In the genomic region with DNA sequence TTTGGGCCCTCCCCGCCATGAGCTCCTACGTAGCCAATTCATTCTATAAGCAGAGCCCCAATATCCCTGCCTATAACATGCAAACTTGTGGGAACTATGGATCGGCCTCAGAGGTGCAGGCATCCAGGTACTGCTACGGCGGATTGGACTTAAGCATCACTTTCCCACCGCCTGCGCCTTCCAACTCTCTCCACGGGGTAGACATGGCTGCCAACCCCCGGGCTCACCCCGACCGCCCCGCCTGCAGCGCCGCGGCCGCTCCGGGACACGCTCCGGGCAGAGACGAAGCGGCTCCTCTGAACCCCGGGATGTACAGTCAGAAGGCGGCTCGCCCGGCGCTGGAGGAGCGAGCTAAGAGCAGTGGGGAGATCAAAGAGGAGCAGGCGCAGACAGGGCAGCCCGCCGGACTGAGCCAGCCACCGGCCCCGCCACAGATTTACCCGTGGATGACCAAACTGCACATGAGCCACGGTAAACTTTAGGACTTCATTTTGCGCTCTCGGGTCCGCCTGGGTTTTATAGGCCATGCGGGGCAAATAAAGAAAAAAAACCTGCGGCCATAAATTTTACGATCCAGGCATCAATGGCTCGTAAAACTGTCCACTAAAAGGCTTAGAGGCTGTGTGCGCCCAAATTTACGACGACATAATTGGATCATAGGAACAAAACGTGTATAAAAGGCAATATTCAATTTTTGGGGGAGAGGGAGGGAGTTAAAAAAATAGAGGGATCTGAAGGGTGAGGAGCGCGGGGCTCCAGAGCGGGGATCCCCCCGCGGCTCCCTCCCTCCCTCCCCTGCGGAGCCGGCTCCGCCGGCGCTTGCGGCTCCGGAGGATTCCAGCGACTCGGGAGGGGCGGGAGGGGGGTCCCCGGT, we compare ENCODE assay signal across 8 cellular contexts. TPM values are rescaled to one million over a fixed set of nuclear protein-coding genes. Genes with fewer than 3 reads are reported as not detected.
A peak's percentile ranks its signal among the peaks of the same experiment; 100 is the strongest.
DNase-seq lines count a peak whose midpoint lies in the region; ATAC-seq and TF ChIP-seq lines count a peak whose summit lies in the region.

No MANE protein-coding gene starts in this region.

- no peak overlapping the region for H3K9ac ChIP-seq in SK-N-MC (ENCODE audit: insufficient read length)
- peak overlapping the region in 4 of 5 donors; percentile 11 to 69 (median 39) for H3K9ac ChIP-seq in subcutaneous abdominal adipose tissue (ENCODE audit: low read length in 5 of 5)

- no peak for TF ChIP-seq CTCF in left ventricle myocardium inferior (IDR thresholded peaks at IDR 0.05; ENCODE audit: borderline replicate concordance)

- peaks cover 83% of the 10 kb centered on the region for H3K27me3 Mint-ChIP-seq in activated CD4-positive, alpha-beta T cell treated with anti-CD3 and anti-CD28 coated beads, Interleukin-2, amount 10 ng/mL, durations not matched to agents 24 days and 14 days

- no peak for ATAC-seq in HG02678 (IDR thresholded peaks at IDR 0.05; ENCODE audit: unreplicated experiment)
- ATAC-seq in HG03025 (IDR thresholded peaks at IDR 0.05; ENCODE audit: low FRiP score, unreplicated experiment) = no peak
- no peak for ATAC-seq in HG03196 (IDR thresholded peaks at IDR 0.05; ENCODE audit: unreplicated experiment)

- peaks cover 100% of the 10 kb centered on the region for H3K27me3 ChIP-seq in left ventricle myocardium inferior (ENCODE audit: low read depth)
- peaks cover 0 to 51% (median 17%) of the 10 kb centered on the region in 5 donors for H3K27me3 ChIP-seq in subcutaneous abdominal adipose tissue (ENCODE audit: control insufficient read depth in 5 of 5, insufficient read depth in 4 of 5, low read length in 5 of 5)

- H3K4me3 ChIP-seq in SK-N-MC = peak overlapping the region; percentile 78
- peak overlapping the region; percentile 50 for H3K4me3 ChIP-seq in left ventricle myocardium inferior
- peak overlapping the region; percentile 47 to 74 (median 66) for H3K4me3 ChIP-seq in subcutaneous abdominal adipose tissue (ENCODE audit: low read depth in 1 of 5, low read length in 5 of 5)

- H3K4me1 Mint-ChIP-seq in activated CD4-positive, alpha-beta T cell treated with anti-CD3 and anti-CD28 coated beads, Interleukin-2, amount 10 ng/mL, durations not matched to agents 24 days and 14 days = peaks cover 19% of the 10 kb centered on the region

- H3K4me1 ChIP-seq in left ventricle myocardium inferior = peaks cover 37% of the 10 kb centered on the region
- H3K4me1 ChIP-seq in subcutaneous abdominal adipose tissue (ENCODE audit: control insufficient read depth in 5 of 5, insufficient read depth in 5 of 5, low read length in 5 of 5) = peaks cover 5 to 79% (median 73%) of the 10 kb centered on the region in 5 donors

- H3K4me3 Mint-ChIP-seq in activated CD4-positive, alpha-beta T cell treated with anti-CD3 and anti-CD28 coated beads, Interleukin-2, amount 10 ng/mL, durations not matched to agents 24 days and 14 days = peak overlapping the region; percentile 69

- peak overlapping the region; percentile 37; the same call in 1 of the 2 replicates for H3K27ac ChIP-seq in SK-N-MC
- no peak overlapping the region for H3K27ac ChIP-seq in left ventricle myocardium inferior (replicated peaks)
- H3K27ac ChIP-seq in subcutaneous abdominal adipose tissue (ENCODE audit: low read depth, low read length) = peak overlapping the region; percentile 41

- no peaks in the 10 kb centered on the region for H3K36me3 Mint-ChIP-seq in activated CD4-positive, alpha-beta T cell treated with anti-CD3 and anti-CD28 coated beads, Interleukin-2, amount 10 ng/mL, durations not matched to agents 24 days and 14 days (ENCODE audit: low read depth)

- no peaks in the 10 kb centered on the region for H3K9me3 Mint-ChIP-seq in activated CD4-positive, alpha-beta T cell treated with anti-CD3 and anti-CD28 coated beads, Interleukin-2, amount 10 ng/mL, durations not matched to agents 24 days and 14 days

- H3K36me3 ChIP-seq in SK-N-MC (ENCODE audit: insufficient read depth, low read length) = peaks cover 11% of the 10 kb centered on the region
- H3K36me3 ChIP-seq in left ventricle myocardium inferior = no peaks in the 10 kb centered on the region
- no peaks in the 10 kb centered on the region for H3K36me3 ChIP-seq in subcutaneous abdominal adipose tissue (ENCODE audit: control insufficient read depth in 5 of 5, insufficient read depth in 5 of 5, low read length in 5 of 5)

- DNase-seq in activated CD4-positive, alpha-beta T cell treated with anti-CD3 and anti-CD28 coated beads, Interleukin-2, amount 10 ng/mL, durations not matched to agents 24 days and 14 days = no peak
- no peak for DNase-seq in activated CD4-positive, alpha-beta T cell treated with anti-CD3 and anti-CD28 coated beads, Interleukin-2, amount 50 U/mL, for 4 hours
- DNase-seq in SK-N-MC (ENCODE audit: low read depth, low spot score) (no peak), left ventricle myocardium inferior (no peak)

- no peaks in the 10 kb centered on the region for H3K9me3 ChIP-seq in SK-N-MC (ENCODE audit: low read depth, low read length)
- peaks cover 4% of the 10 kb centered on the region for H3K9me3 ChIP-seq in left ventricle myocardium inferior (replicated peaks)
- H3K9me3 ChIP-seq in subcutaneous abdominal adipose tissue (ENCODE audit: control insufficient read depth in 5 of 5, low read length in 5 of 5) = no peaks in the 10 kb centered on the region

- peak overlapping the region; percentile 59 for H3K27ac Mint-ChIP-seq in activated CD4-positive, alpha-beta T cell treated with anti-CD3 and anti-CD28 coated beads, Interleukin-2, amount 10 ng/mL, durations not matched to agents 24 days and 14 days

- intact Hi-C loops in activated CD4-positive, alpha-beta T cell treated with anti-CD3 and anti-CD28 coated beads, Interleukin-2, amount 10 ng/mL, durations not matched to agents 24 days and 14 days (cut with micrococcal nuclease) = loop anchor here (2.0 to 5.0 kb wide), 3 partner anchors 13 to 76 kb away; no protein-coding TSS in a partner anchor
- intact Hi-C loops in left ventricle myocardium inferior (cut with micrococcal nuclease) = no loop called here

RNA-seq across cellular contexts. Expression of a gene that starts 0.5 kb away (rescaled TPM):
- total RNA-seq in activated CD4-positive, alpha-beta T cell treated with anti-CD3 and anti-CD28 coated beads, Interleukin-2, amount 10 ng/mL, durations not matched to agents 24 days and 14 days = not detected in 2 replicates
- total RNA-seq in left ventricle myocardium inferior = not detected

RNA-seq across cellular contexts. Expression of a gene that starts 5.1 kb away (rescaled TPM):
- not detected in 2 replicates for total RNA-seq in activated CD4-positive, alpha-beta T cell treated with anti-CD3 and anti-CD28 coated beads, Interleukin-2, amount 10 ng/mL, durations not matched to agents 24 days and 14 days
- total RNA-seq in left ventricle myocardium inferior = not detected

RNA-seq across cellular contexts. Expression of a gene that starts 20.3 kb away (rescaled TPM):
- not detected in 2 replicates for total RNA-seq in activated CD4-positive, alpha-beta T cell treated with anti-CD3 and anti-CD28 coated beads, Interleukin-2, amount 10 ng/mL, durations not matched to agents 24 days and 14 days
- not detected for total RNA-seq in left ventricle myocardium inferior

RNA-seq across cellular contexts. Expression of a gene that starts 24.6 kb away (rescaled TPM):
- not detected in 2 replicates for total RNA-seq in activated CD4-positive, alpha-beta T cell treated with anti-CD3 and anti-CD28 coated beads, Interleukin-2, amount 10 ng/mL, durations not matched to agents 24 days and 14 days
- not detected for total RNA-seq in left ventricle myocardium inferior

RNA-seq across cellular contexts. Expression of a gene that starts 33.4 kb away (rescaled TPM):
- total RNA-seq in activated CD4-positive, alpha-beta T cell treated with anti-CD3 and anti-CD28 coated beads, Interleukin-2, amount 10 ng/mL, durations not matched to agents 24 days and 14 days = not detected in 2 replicates
- not detected for total RNA-seq in left ventricle myocardium inferior
